Comparison of ENCODE assay signal across 8 cellular contexts in the genomic region with DNA sequence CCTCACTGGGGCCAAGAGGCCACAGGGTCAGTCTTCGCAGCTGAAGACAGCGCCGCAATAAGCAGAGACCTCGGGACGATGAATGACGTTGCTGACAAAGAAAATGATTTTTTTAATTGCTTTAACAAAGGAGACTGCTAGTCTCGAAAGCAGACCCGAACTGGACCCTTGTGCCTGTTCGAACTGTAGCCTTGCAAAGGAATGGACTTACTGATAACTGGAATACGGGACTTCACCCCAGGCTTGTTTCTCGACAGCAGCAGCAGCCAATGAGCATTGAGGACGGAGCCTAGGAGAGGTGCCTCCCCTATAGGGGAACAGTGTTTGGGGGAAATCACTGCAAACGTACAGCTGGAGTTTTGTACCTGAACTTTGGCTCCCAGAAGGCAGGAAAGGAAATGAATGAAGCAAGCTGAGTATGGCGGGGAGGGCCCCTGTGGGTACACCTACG. TPM values are rescaled to one million over a fixed set of nuclear protein-coding genes. Genes with fewer than 3 reads are reported as not detected.
A peak's percentile ranks its signal among the peaks of the same experiment; 100 is the strongest.
DNase-seq lines count a peak whose midpoint lies in the region; ATAC-seq, FAIRE-seq and TF ChIP-seq lines count a peak whose summit lies in the region.

No MANE protein-coding gene starts in this region.

- H3K27ac Mint-ChIP-seq in activated CD4-positive, alpha-beta memory T cell treated with anti-CD3 and anti-CD28 coated beads for 36 hours = peak overlapping the region; percentile 71

- FAIRE-seq in GM18507 (lab: Jason Lieb, UNC) (peak; percentile 59), pancreas (lab: Jason Lieb, UNC) (no peak)

- TF ChIP-seq CTCF in pancreas (IDR thresholded peaks at IDR 0.05) (no peak), foreskin keratinocyte (conservative IDR thresholded peaks at IDR 0.05) (no peak)

- ATAC-seq in pancreas (peak in 3 of 4 donors; percentile 6 to 41 (median 12)), foreskin keratinocyte (no peak), GM18505 (IDR thresholded peaks at IDR 0.05; ENCODE audit: unreplicated experiment) (no peak)

- TF ChIP-seq POLR2A in GM18505 (IDR thresholded peaks at IDR 0.05; ENCODE audit: borderline replicate concordance, extremely low read depth, insufficient read depth, insufficient read length) = no peak

- H3K4me3 ChIP-seq in pancreas = peak overlapping the region; percentile 36 to 69 (median 56)

- WGBS in pancreas, 2 donors = 9 to 12% methylated on average over 15 of the region's 15 CpGs

- H3K27ac ChIP-seq in pancreas (peak overlapping the region; percentile 84 to 93 (median 90)), foreskin keratinocyte (no peak overlapping the region)

- H3K36me3 Mint-ChIP-seq in activated CD4-positive, alpha-beta memory T cell treated with anti-CD3 and anti-CD28 coated beads for 36 hours = peaks cover 4% of the 10 kb centered on the region

- POLR2A ChIA-PET in activated CD4-positive, alpha-beta memory T cell treated with anti-CD3 and anti-CD28 coated beads for 36 hours (lab: Charles Lee) = interaction anchor here (0.7 to 2.2 kb wide), 10 partner anchors 34 to 318 kb away, joined by 3 to 14 read pairs (median 5); partner anchors contain the start of genes LSM14B, PSMA7 and SS18L1

- DNase-seq in 8988T (peak; percentile 79), GM18507 (ENCODE audit: extremely low spot score, insufficient read length, low read depth) (peak; percentile 37), foreskin melanocyte (peak; percentile 27), pancreas (peak in 1 of 6 donors; percentile 18), foreskin keratinocyte (no peak), MV-4-11 (lab: John Stamatoyannopoulos, UW) (no peak)
- DNase-seq in activated CD4-positive, alpha-beta memory T cell treated with anti-CD3 and anti-CD28 coated beads for 36 hours = peak; percentile 28

- intact Hi-C loops in activated CD4-positive, alpha-beta memory T cell treated with anti-CD3 and anti-CD28 coated beads for 36 hours (cut with micrococcal nuclease) = loop anchor here (1.0 to 10.0 kb wide), 5 partner anchors 55 to 340 kb away; partner anchors contain the start of genes ADRM1, CABLES2, LSM14B and OSBPL2
- intact Hi-C loops in pancreas (cut with DNase I) = no loop called here

- peaks cover 15 to 27% (median 27%) of the 10 kb centered on the region in 3 donors for H3K4me1 ChIP-seq in pancreas
- no peaks in the 10 kb centered on the region for H3K4me1 ChIP-seq in foreskin keratinocyte

- peak overlapping the region; percentile 74 for H3K4me3 Mint-ChIP-seq in activated CD4-positive, alpha-beta memory T cell treated with anti-CD3 and anti-CD28 coated beads for 36 hours

- no peaks in the 10 kb centered on the region for H3K9me3 ChIP-seq in pancreas

- no peaks in the 10 kb centered on the region for H3K36me3 ChIP-seq in pancreas

- peaks cover 37% of the 10 kb centered on the region for H3K4me1 Mint-ChIP-seq in activated CD4-positive, alpha-beta memory T cell treated with anti-CD3 and anti-CD28 coated beads for 36 hours (ENCODE audit: low read depth)

- H3K27me3 ChIP-seq in pancreas (no peaks in the 10 kb centered on the region), foreskin keratinocyte (no peaks in the 10 kb centered on the region)

- H3K27me3 Mint-ChIP-seq in activated CD4-positive, alpha-beta memory T cell treated with anti-CD3 and anti-CD28 coated beads for 36 hours = no peaks in the 10 kb centered on the region

- no peaks in the 10 kb centered on the region for H3K9me3 Mint-ChIP-seq in activated CD4-positive, alpha-beta memory T cell treated with anti-CD3 and anti-CD28 coated beads for 36 hours

- CTCF ChIA-PET in activated CD4-positive, alpha-beta memory T cell treated with anti-CD3 and anti-CD28 coated beads for 36 hours (lab: Charles Lee) = interaction anchor here (1.1 to 2.1 kb wide), 3 partner anchors 55 to 70 kb away, joined by 5 to 13 read pairs (median 7); partner anchors contain the start of gene LSM14B

RNA-seq across cellular contexts. Expression of gene TAF4, which starts 1.3 kb away (rescaled TPM):
- total RNA-seq in activated CD4-positive, alpha-beta memory T cell treated with anti-CD3 and anti-CD28 coated beads for 36 hours = 10 to 100 TPM; 15.3 to 17.0 TPM
- 10 to 100 TPM in 1 of 6 donors, 1 to 10 TPM in 5; 7.1 to 15.2 (median 8.4) TPM for total RNA-seq in pancreas
- polyA plus RNA-seq in pancreas = 1 to 10 TPM; 5.7 to 9.2 TPM
- 7.2 and 9.0 TPM in 2 replicates for total RNA-seq in foreskin keratinocyte
- polyA plus RNA-seq in foreskin keratinocyte = 3.0 and 3.2 TPM in 2 replicates

RNA-seq across cellular contexts. Expression of gene LSM14B, which starts 55.3 kb away (rescaled TPM):
- 10 to 100 TPM; 33.4 to 35.1 TPM for total RNA-seq in activated CD4-positive, alpha-beta memory T cell treated with anti-CD3 and anti-CD28 coated beads for 36 hours
- total RNA-seq in pancreas = 10 to 100 TPM; 14.9 to 19.7 (median 16.7) TPM
- polyA plus RNA-seq in pancreas = 10 to 100 TPM in 1 of 2 donors, 1 to 10 TPM in 1; 8.4 to 20.1 TPM
- total RNA-seq in foreskin keratinocyte = 24.6 and 24.8 TPM in 2 replicates
- 17.5 and 18.1 TPM in 2 replicates for polyA plus RNA-seq in foreskin keratinocyte

Comparison
In these comparisons a context has a peak if more than half of its experiments do, and no peak if none do; other contexts are left out.
1. DNase-seq: peak in 8988T (single experiment), GM18507 (single experiment), activated CD4-positive, alpha-beta memory T cell treated with anti-CD3 and anti-CD28 coated beads for 36 hours (single experiment) and foreskin melanocyte (single experiment); none in foreskin keratinocyte (0 of 2) and MV-4-11 (single experiment).
2. ATAC-seq: peak in pancreas (3 of 4); none in foreskin keratinocyte (single experiment) and GM18505 (single experiment).